In the genomic region with DNA sequence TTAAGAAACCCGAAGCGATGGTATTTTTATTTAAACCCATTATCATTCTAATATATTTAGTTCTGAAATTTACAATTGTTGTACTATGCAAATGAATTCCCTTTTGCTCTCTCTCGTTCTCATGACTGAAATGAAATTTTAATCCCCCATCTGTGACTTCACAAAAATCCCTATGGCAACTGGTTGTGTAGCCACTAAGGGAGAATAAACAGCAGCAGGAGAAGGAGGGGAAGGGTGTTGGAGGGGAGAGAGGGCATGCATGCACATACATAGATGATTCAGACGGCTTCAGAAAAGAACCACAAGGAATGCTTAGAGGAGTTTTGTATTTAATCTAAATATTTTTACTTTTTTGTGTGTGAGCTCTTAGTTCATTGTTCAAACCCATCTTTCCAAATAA, we compare ENCODE assay signal across 23 cellular contexts. TPM values are rescaled to one million over a fixed set of nuclear protein-coding genes. Genes with fewer than 3 reads are reported as not detected.
A peak's percentile ranks its signal among the peaks of the same experiment; 100 is the strongest.
DNase-seq lines count a peak whose midpoint lies in the region; FAIRE-seq and TF ChIP-seq lines count a peak whose summit lies in the region.
"Had no signal": no experiment of that assay in that cellular context is flagged by ENCODE, and none has a peak within 500 bp of the region (broad histone marks: within the 10 kb centered on the region; RNA-seq: fewer than 3 reads in every experiment).

No MANE protein-coding gene starts in this region.

- intact Hi-C loops in kidney (cut with DNase I), result no loop called here

- H3K27me3 ChIP-seq in small intestine (ENCODE audit: control insufficient read depth in 2 of 2, insufficient read depth in 2 of 2, low read length in 2 of 2), result no peaks in the 10 kb centered on the region

- H3K4me3 ChIP-seq in kidney (ENCODE audit: low read length in 2 of 2) (no peak overlapping the region), small intestine (ENCODE audit: low read depth in 1 of 2, low read length in 2 of 2) (no peak overlapping the region)
- H3K4me3 ChIP-seq: lung, skin epidermis had no signal

- H3K36me3 ChIP-seq in kidney (ENCODE audit: control insufficient read depth in 1 of 2, insufficient read depth in 2 of 2, low read length in 2 of 2) (no peaks in the 10 kb centered on the region), small intestine (ENCODE audit: control insufficient read depth in 2 of 2, insufficient read depth in 2 of 2, low read length in 2 of 2) (peaks cover 3 to 11% of the 10 kb centered on the region in 2 donors)

- in situ Hi-C loops in KBM-7 (cut with MboI; ENCODE audit: low pct_unique_long_range_greater_than_20kb, low sequenced_read_pairs), result no loop called here

- H3K9ac ChIP-seq in kidney (ENCODE audit: low read length in 2 of 2), result no peak overlapping the region
- H3K9ac ChIP-seq: KMS-11 had no signal

- DNase-seq in D721Med (ENCODE audit: insufficient read length, low spot score), result no peak
- peak; percentile 7 for DNase-seq in M059J (ENCODE audit: low read depth)
- DNase-seq in astrocyte of the hippocampus (ENCODE audit: low read depth, low spot score), result peak; percentile 70
- DNase-seq in left kidney (ENCODE audit: low read depth, low spot score), result peak; percentile 29
- DNase-seq in AML-193 (lab: John Stamatoyannopoulos, UW), result no peak
- no peak for DNase-seq in kidney
- no peak for DNase-seq in KBM-7
- no peak for DNase-seq in small intestine
- DNase-seq: activated CD4-positive, alpha-beta memory T cell treated with anti-CD3 and anti-CD28 coated beads for 36 hours; activated naive CD4-positive, alpha-beta T cell treated with Interleukin-2 at 50 U/mL for 16 hours; COR-L47; cortex of kidney; naive B cell; NCI-H1092; NCI-H2107; posterior cingulate gyrus; stimulated activated CD8-positive, alpha-beta memory T cell treated with anti-CD3 and anti-CD28 coated beads, Interleukin-4, amount 100 ng/mL, for 48 hours had no signal

- TF ChIP-seq CTCF in D721Med (IDR thresholded peaks at IDR 0.05; ENCODE audit: insufficient read depth, missing control alignments) (no peak), kidney (IDR thresholded peaks at IDR 0.05; ENCODE audit: borderline replicate concordance, extremely low read depth, insufficient read depth) (no peak)

- no peaks in the 10 kb centered on the region for H3K4me1 ChIP-seq in kidney (ENCODE audit: control insufficient read depth in 1 of 2, insufficient read depth in 1 of 2, low read depth in 1 of 2, low read length in 2 of 2)
- no peaks in the 10 kb centered on the region for H3K4me1 ChIP-seq in small intestine (ENCODE audit: control insufficient read depth in 2 of 2, insufficient read depth in 1 of 2, low read depth in 1 of 2, low read length in 1 of 2)

- no peak overlapping the region for H3K27ac ChIP-seq in kidney (ENCODE audit: low read depth in 2 of 2, low read length in 2 of 2)
- no peak overlapping the region for H3K27ac ChIP-seq in small intestine (ENCODE audit: low read depth in 1 of 2, low read length in 1 of 2)
- H3K27ac ChIP-seq: epithelial cell of prostate, KMS-11, skin epidermis had no signal

- no peaks in the 10 kb centered on the region for H3K9me3 ChIP-seq in kidney (ENCODE audit: control insufficient read depth in 1 of 2, low read length in 2 of 2)
- no peaks in the 10 kb centered on the region for H3K9me3 ChIP-seq in small intestine (ENCODE audit: control insufficient read depth, low read depth)

- FAIRE-seq in D721Med (lab: Jason Lieb, UNC), result peak; percentile 70
- FAIRE-seq in kidney (lab: Jason Lieb, UNC), result no peak
- no peak for FAIRE-seq in small intestine (lab: Jason Lieb, UNC)
- FAIRE-seq: GM12891, urothelium cell line had no signal

- WGBS in small intestine, 3 donors, result 78 to 89% (median 88%) methylated on average over 4 of the region's 4 CpGs

RNA-seq across cellular contexts. Expression of gene CPS1, which starts 36.8 kb away (rescaled TPM):
- 16.7 and 24.7 TPM in 2 replicates for total RNA-seq in M059J (2014; rRNA removed; shearing (Covaris generic))
- total RNA-seq in kidney, result 6.7 TPM
- polyA plus RNA-seq in kidney (ENCODE audit: insufficient read depth, low read depth, low replicate concordance) (6.7 TPM), small intestine (100 to 1,000 TPM in 2 of 3 donors, 10 to 100 TPM in 1; 64.0 to 191 (median 120) TPM)

Comparison
In these comparisons a context has a peak if more than half of its experiments do, and no peak if none do; other contexts are left out.
1. DNase-seq: peak in M059J (single experiment), astrocyte of the hippocampus (single experiment) and left kidney (single experiment); none in D721Med (single experiment), AML-193 (0 of 2), kidney (single experiment), KBM-7 (single experiment) and small intestine (single experiment).